Comparison of ENCODE assay signal across 8 cellular contexts in genomic region chr1:198620951-198621824, GRCh38.
DNase-seq lines count a peak whose midpoint lies in the region; ATAC-seq and TF ChIP-seq lines count a peak whose summit lies in the region.

No MANE protein-coding gene starts in this region.

- TF ChIP-seq POLR2A in GM18951 (IDR thresholded peaks at IDR 0.05; ENCODE audit: extremely low read depth, insufficient read depth, insufficient read length) (peak; percentile 44), erythroblast (IDR thresholded peaks at IDR 0.05; ENCODE audit: low read length) (no peak)

- in situ Hi-C loops in GM18951 (cut with MboI; ENCODE audit: low sequenced_read_pairs, unreplicated experiment), result loop anchor here (10.0 kb wide), 1 partner anchor 54 kb away; no protein-coding TSS in a partner anchor
- in situ Hi-C loops in GM13976 (cut with MboI; ENCODE audit: low sequenced_read_pairs, unreplicated experiment), result no loop called here

- TF ChIP-seq CTCF in GM13976 (IDR thresholded peaks at IDR 0.05; ENCODE audit: borderline replicate concordance, control extremely low read depth, extremely low read depth, insufficient read depth, missing control alignments), result no peak

- DNase-seq in T-helper 2 cell, result peak; percentile 24 to 93 (median 64)
- peak; percentile 53 for DNase-seq in effector CD4-positive, alpha-beta T cell
- DNase-seq in stimulated activated CD8-positive, alpha-beta memory T cell treated with anti-CD3 and anti-CD28 coated beads, Interleukin-15, amount 100 ng/mL, for 1 hour (ENCODE audit: low read depth), result peak; percentile 31
- DNase-seq in erythroblast (lab: John Stamatoyannopoulos, UW), result no peak
- DNase-seq in islet precursor cell, result no peak
- DNase-seq in GM13976 (ENCODE audit: low spot score), result no peak

- peak; percentile 70 for ATAC-seq in HG03064 (IDR thresholded peaks at IDR 0.05; ENCODE audit: low read depth, unreplicated experiment)

Comparison
In these comparisons a context has a peak if more than half of its experiments do, and no peak if none do; other contexts are left out.
1. DNase-seq: peak in T-helper 2 cell (5 of 5), effector CD4-positive, alpha-beta T cell (single experiment) and stimulated activated CD8-positive, alpha-beta memory T cell treated with anti-CD3 and anti-CD28 coated beads, Interleukin-15, amount 100 ng/mL, for 1 hour (single experiment); none in erythroblast (0 of 2), islet precursor cell (single experiment) and GM13976 (single experiment).